26 cellular contexts compared by ENCODE assay signal in the genomic region with DNA sequence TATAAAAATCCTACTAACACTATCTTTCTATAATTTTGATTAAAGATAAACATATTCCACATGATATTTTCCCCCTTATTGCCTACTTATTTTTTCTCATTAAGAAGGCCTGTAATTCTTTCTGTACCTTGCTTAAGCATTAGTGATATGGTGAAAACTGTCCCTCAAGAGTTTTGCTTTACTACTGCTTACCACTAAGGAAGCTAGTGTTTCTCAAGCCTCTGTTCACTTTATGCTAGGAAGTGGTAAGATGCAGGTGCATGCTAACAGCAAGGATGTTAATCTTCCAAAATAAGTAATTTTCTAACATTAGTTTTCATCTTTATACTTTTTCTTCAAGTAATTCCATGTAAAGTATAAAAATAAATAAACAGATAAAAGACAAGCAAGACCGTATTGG.
"Had no signal": no experiment of that assay in that cellular context is flagged by ENCODE, and none has a peak within 500 bp of the region (broad histone marks: within the 10 kb centered on the region; RNA-seq: fewer than 3 reads in every experiment).

No MANE protein-coding gene starts in this region.

- H3K4me3 Mint-ChIP-seq: dendritic cell treated with granulocyte-macrophage colony-stimulating factor and Interleukin-4, amounts not matched to agents 40 ng/mL and 50 ng/mL, for 4 days; effector memory CD8-positive, alpha-beta T cell; endodermal cell had no signal

- H2AFZ ChIP-seq: hepatocyte had no signal

- H3K27ac ChIP-seq: colonic mucosa, coronary artery, dorsolateral prefrontal cortex, epithelial cell of prostate, esophagus muscularis mucosa, esophagus squamous epithelium, foreskin keratinocyte, gastrocnemius medialis, gastroesophageal sphincter, heart left ventricle, heart right ventricle, hepatocyte had no signal

- H3K27me3 Mint-ChIP-seq: dendritic cell treated with granulocyte-macrophage colony-stimulating factor and Interleukin-4, amounts not matched to agents 40 ng/mL and 50 ng/mL, for 4 days; effector memory CD8-positive, alpha-beta T cell had no signal

- H3K27ac Mint-ChIP-seq: dendritic cell treated with granulocyte-macrophage colony-stimulating factor and Interleukin-4, amounts not matched to agents 40 ng/mL and 50 ng/mL, for 4 days; effector memory CD8-positive, alpha-beta T cell; endodermal cell had no signal

- DNase-seq: colonic mucosa; cortex of kidney; dermis blood vessel endothelial cell; dorsolateral prefrontal cortex; effector CD4-positive, alpha-beta T cell; effector CD8-positive, alpha-beta T cell; effector memory CD4-positive, alpha-beta T cell; effector memory CD8-positive, alpha-beta T cell; endodermal cell; erythroblast; esophagus squamous epithelium; foreskin fibroblast; foreskin keratinocyte; foreskin melanocyte; gastrocnemius medialis; glutamatergic neuron; head of caudate nucleus; heart left ventricle; heart right ventricle had no signal

- H3K27me3 ChIP-seq: colonic mucosa, dorsolateral prefrontal cortex, esophagus muscularis mucosa, esophagus squamous epithelium, foreskin keratinocyte, gastrocnemius medialis, gastroesophageal sphincter, heart left ventricle, heart right ventricle, hepatocyte had no signal

- H3K4me1 ChIP-seq: colonic mucosa, esophagus muscularis mucosa, esophagus squamous epithelium, foreskin keratinocyte, gastrocnemius medialis, gastroesophageal sphincter, heart left ventricle, heart right ventricle had no signal

- H3K36me3 ChIP-seq: colonic mucosa, esophagus muscularis mucosa, esophagus squamous epithelium, gastrocnemius medialis, gastroesophageal sphincter, heart left ventricle, heart right ventricle had no signal

- H3K9me3 Mint-ChIP-seq: dendritic cell treated with granulocyte-macrophage colony-stimulating factor and Interleukin-4, amounts not matched to agents 40 ng/mL and 50 ng/mL, for 4 days had no signal

- H3K9me3 ChIP-seq: colonic mucosa, esophagus muscularis mucosa, esophagus squamous epithelium, gastrocnemius medialis, gastroesophageal sphincter, heart left ventricle had no signal

- H3K4me2 ChIP-seq: hepatocyte had no signal

- H3K79me2 ChIP-seq: hepatocyte had no signal

- ATAC-seq: effector memory CD8-positive, alpha-beta T cell; esophagus mucosa; foreskin keratinocyte; gastrocnemius medialis; gastroesophageal sphincter; heart left ventricle; heart right ventricle had no signal

- H3K4me1 Mint-ChIP-seq: endodermal cell had no signal

- H3K4me3 ChIP-seq: colonic mucosa, coronary artery, dorsolateral prefrontal cortex, esophagus muscularis mucosa, esophagus squamous epithelium, gastrocnemius medialis, gastroesophageal sphincter, heart left ventricle, heart right ventricle, hepatocyte had no signal
